16 cellular contexts compared by ENCODE assay signal in genomic region chr9:111529787-111530186, GRCh38. TPM values are rescaled to one million over a fixed set of nuclear protein-coding genes. Genes with fewer than 3 reads are reported as not detected.
DNase-seq lines count a peak whose midpoint lies in the region; ATAC-seq and TF ChIP-seq lines count a peak whose summit lies in the region.
"Had no signal": no experiment of that assay in that cellular context is flagged by ENCODE, and none has a peak within 500 bp of the region (broad histone marks: within the 10 kb centered on the region; RNA-seq: fewer than 3 reads in every experiment).

No MANE protein-coding gene starts in this region.

- peaks cover 19% of the 10 kb centered on the region for H3K4me1 Mint-ChIP-seq in activated naive CD8-positive, alpha-beta T cell treated with anti-CD3 and anti-CD28 coated beads, Interleukin-2, amount 50 U/mL, for 24 hours

- H3K9ac ChIP-seq in HUES48 (ENCODE audit: low read depth, low read length) (peak overlapping the region; percentile 45; the same call in 1 of the 2 replicates), iPS-15b (ENCODE audit: low read depth, low read length) (no peak overlapping the region)

- peaks cover 38% of the 10 kb centered on the region for H3K36me3 Mint-ChIP-seq in activated naive CD8-positive, alpha-beta T cell treated with anti-CD3 and anti-CD28 coated beads, Interleukin-2, amount 50 U/mL, for 24 hours (ENCODE audit: low read depth)

- H3K9me3 ChIP-seq in A673 (ENCODE audit: low read depth, low read length, poor library complexity, severe bottlenecking) (no peaks in the 10 kb centered on the region), HUES48 (ENCODE audit: control insufficient read depth, insufficient read depth, low read length) (peaks cover 4% of the 10 kb centered on the region; the same call in 1 of the 2 replicates), iPS-15b (ENCODE audit: control insufficient read depth, insufficient read depth, low read length) (no peaks in the 10 kb centered on the region)

- H3K36me3 ChIP-seq in A673 (ENCODE audit: insufficient read depth, low read length, poor library complexity, severe bottlenecking) (no peaks in the 10 kb centered on the region), HUES48 (ENCODE audit: control insufficient read depth, insufficient read depth, low read length) (peaks cover 60% of the 10 kb centered on the region), iPS-15b (ENCODE audit: control insufficient read depth, insufficient read depth, low read length) (peaks cover 28% of the 10 kb centered on the region)

- H3K27me3 ChIP-seq in A673 (replicated peaks; ENCODE audit: insufficient read depth, low read depth, low read length, poor library complexity), result peaks cover 4% of the 10 kb centered on the region
- H3K27me3 ChIP-seq in HUES48 (ENCODE audit: control insufficient read depth, insufficient read depth, low read length), result no peaks in the 10 kb centered on the region
- no peaks in the 10 kb centered on the region for H3K27me3 ChIP-seq in iPS-15b (ENCODE audit: control insufficient read depth, insufficient read depth, low read length)

- DNase-seq in A673 (ENCODE audit: low spot score) (peak; percentile 74), ecto neural progenitor cell (ENCODE audit: low spot score) (peak; percentile 52), MV-4-11 (lab: John Stamatoyannopoulos, UW) (no peak)
- DNase-seq in activated naive CD8-positive, alpha-beta T cell treated with anti-CD3 and anti-CD28 coated beads, Interleukin-2, amount 50 U/mL, for 24 hours, result no peak
- DNase-seq: KBM-7, NCI-H1436 treated with DMSO at 0.1 percent for 48 hours, NCI-H2029 treated with DMSO at 0.1 percent for 48 hours, NCI-H2227 treated with DMSO at 0.1 percent for 48 hours, NCI-H526 treated with DMSO at 0.1 percent for 48 hours, SHP77 treated with DMSO at 0.1 percent for 48 hours had no signal

- H3K9me3 Mint-ChIP-seq in activated naive CD8-positive, alpha-beta T cell treated with anti-CD3 and anti-CD28 coated beads, Interleukin-2, amount 50 U/mL, for 24 hours, result peaks cover 19% of the 10 kb centered on the region

- no peak overlapping the region for H3K27ac Mint-ChIP-seq in activated naive CD8-positive, alpha-beta T cell treated with anti-CD3 and anti-CD28 coated beads, Interleukin-2, amount 50 U/mL, for 24 hours

- no peaks in the 10 kb centered on the region for H3K27me3 Mint-ChIP-seq in activated naive CD8-positive, alpha-beta T cell treated with anti-CD3 and anti-CD28 coated beads, Interleukin-2, amount 50 U/mL, for 24 hours

- BruUV-seq in A673 (replicated peaks; lab: Mats Ljungman, UMichigan), result no TSS peak

- H3K4me1 ChIP-seq in A673 (ENCODE audit: insufficient read depth, low read length, poor library complexity, severe bottlenecking), result peaks cover 17% of the 10 kb centered on the region
- peaks cover 42% of the 10 kb centered on the region for H3K4me1 ChIP-seq in HUES48 (ENCODE audit: control insufficient read depth, insufficient read depth, low read length)
- H3K4me1 ChIP-seq in iPS-15b (ENCODE audit: control insufficient read depth, insufficient read depth, low read length), result peaks cover 28% of the 10 kb centered on the region

- POLR2A ChIA-PET in A673 (lab: Charles Lee; ENCODE audit: low non-redundant PET), result interaction anchor here (0.5 to 0.6 kb wide), 2 partner anchors 43 to 389 kb away, joined by 3 read pairs; no protein-coding TSS in a partner anchor

- no peak overlapping the region for H3K27ac ChIP-seq in A673 (ENCODE audit: low read depth, low read length, poor library complexity, severe bottlenecking)
- H3K27ac ChIP-seq in HUES48 (ENCODE audit: low read depth, low read length), result peak overlapping the region; percentile 98
- H3K27ac ChIP-seq: C4-2B, HL-60 had no signal

- TF ChIP-seq CTCF in A673 (conservative IDR thresholded peaks at IDR 0.05; ENCODE audit: low read depth, low read length), result no peak

- intact Hi-C loops in A673 (cut with micrococcal nuclease; ENCODE audit: unreplicated experiment), result no loop called here

- CTCF ChIA-PET in A673 (lab: Charles Lee), result no interaction called here

- no peak overlapping the region for H3K4me3 Mint-ChIP-seq in activated naive CD8-positive, alpha-beta T cell treated with anti-CD3 and anti-CD28 coated beads, Interleukin-2, amount 50 U/mL, for 24 hours

- H3K4me3 ChIP-seq in A673 (ENCODE audit: low read depth, low read length, poor library complexity, severe bottlenecking), result no peak overlapping the region
- peak overlapping the region; percentile 51 for H3K4me3 ChIP-seq in HUES48 (ENCODE audit: low read depth, low read length)
- H3K4me3 ChIP-seq in iPS-15b (ENCODE audit: low read depth, low read length), result peak overlapping the region; percentile 50

- no peak for ATAC-seq in HG03139 (IDR thresholded peaks at IDR 0.05; ENCODE audit: unreplicated experiment)
- ATAC-seq in GM19467 (IDR thresholded peaks at IDR 0.05; ENCODE audit: unreplicated experiment), result no peak
- no peak for ATAC-seq in activated naive CD8-positive, alpha-beta T cell treated with anti-CD3 and anti-CD28 coated beads, Interleukin-2, amount 50 U/mL, for 24 hours

RNA-seq across cellular contexts. Expression of gene ZNF483, which starts 4.8 kb away (rescaled TPM):
- total RNA-seq in A673 (2021), result 3.4 and 4.4 TPM in 2 replicates

RNA-seq across cellular contexts. Expression of gene ECPAS, which starts 45.6 kb away (rescaled TPM):
- total RNA-seq in A673 (2021), result 116 and 124 TPM in 2 replicates

Comparison
In these comparisons a context has a peak if more than half of its experiments do, and no peak if none do; other contexts are left out.
1. DNase-seq: peak in A673 (single experiment) and ecto neural progenitor cell (single experiment); none in MV-4-11 (single experiment) and activated naive CD8-positive, alpha-beta T cell treated with anti-CD3 and anti-CD28 coated beads, Interleukin-2, amount 50 U/mL, for 24 hours (single experiment).